Comparison of ENCODE assay signal across 20 cellular contexts in the genomic region with DNA sequence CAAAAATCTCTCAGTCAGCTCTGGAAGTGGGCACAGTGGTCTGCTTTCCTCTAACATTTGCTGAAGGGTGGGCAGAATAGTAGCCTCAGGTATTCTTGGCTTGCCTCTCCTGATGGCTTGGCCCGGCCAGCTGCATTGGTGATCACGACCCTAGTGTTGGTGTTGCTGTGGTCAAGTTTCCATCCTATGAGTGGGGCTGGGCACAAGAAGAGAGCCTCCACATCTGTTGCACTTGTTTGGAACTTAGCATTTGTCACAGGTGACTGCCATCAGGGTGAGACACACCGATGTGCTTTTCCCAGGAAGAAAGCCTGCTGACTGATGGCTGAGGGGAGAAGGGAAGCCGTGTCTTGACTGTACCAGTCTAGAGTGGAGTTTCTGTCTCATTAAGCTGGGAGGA. TPM values are rescaled to one million over a fixed set of nuclear protein-coding genes. Genes with fewer than 3 reads are reported as not detected.
A peak's percentile ranks its signal among the peaks of the same experiment; 100 is the strongest.
DNase-seq lines count a peak whose midpoint lies in the region; ATAC-seq and TF ChIP-seq lines count a peak whose summit lies in the region.
"Had no signal": no experiment of that assay in that cellular context is flagged by ENCODE, and none has a peak within 500 bp of the region (broad histone marks: within the 10 kb centered on the region; RNA-seq: fewer than 3 reads in every experiment).

No MANE protein-coding gene starts in this region.

- peaks cover 29 to 42% (median 34%) of the 10 kb centered on the region in 4 donors for H3K4me1 Mint-ChIP-seq in CD4-positive, alpha-beta memory T cell
- peaks cover 21 to 28% (median 26%) of the 10 kb centered on the region in 3 donors for H3K4me1 Mint-ChIP-seq in IgD-negative memory B cell
- H3K4me1 Mint-ChIP-seq in activated T-helper 2 cell treated with anti-CD3 and anti-CD28 coated beads, Interferon-gamma antibody, Interleukin-2, Interleukin-4, amounts not matched to agents 10 μg/mL and 5 μg/mL and 100 μg/mL, durations not matched to agents 14 hours and 24 hours and 36 hours (ENCODE audit: low read depth) = peaks cover 38% of the 10 kb centered on the region
- peaks cover 34% of the 10 kb centered on the region in 2 donors for H3K4me1 Mint-ChIP-seq in natural killer cell
- H3K4me1 Mint-ChIP-seq in stimulated activated naive CD8-positive, alpha-beta T cell treated with anti-CD3 and anti-CD28 coated beads, Interleukin-15, amount 100 ng/mL, for 72 hours = peaks cover 34% of the 10 kb centered on the region

- no peaks in the 10 kb centered on the region for H3K9me3 ChIP-seq in CD4-positive, alpha-beta memory T cell (ENCODE audit: control insufficient read depth in 1 of 2, low read length in 2 of 2)
- H3K9me3 ChIP-seq in spleen = no peaks in the 10 kb centered on the region
- H3K9me3 ChIP-seq: gastroesophageal sphincter had no signal

- peaks cover 32 to 72% of the 10 kb centered on the region in 2 donors for H3K36me3 Mint-ChIP-seq in CD4-positive, alpha-beta memory T cell
- H3K36me3 Mint-ChIP-seq in IgD-negative memory B cell (peaks cover 21% of the 10 kb centered on the region), natural killer cell (peaks cover 25% of the 10 kb centered on the region)
- peaks cover 70% of the 10 kb centered on the region for H3K36me3 Mint-ChIP-seq in activated T-helper 2 cell treated with anti-CD3 and anti-CD28 coated beads, Interferon-gamma antibody, Interleukin-2, Interleukin-4, amounts not matched to agents 10 μg/mL and 5 μg/mL and 100 μg/mL, durations not matched to agents 14 hours and 24 hours and 36 hours (ENCODE audit: low read depth)

- CTCF ChIA-PET in CD4-positive, alpha-beta memory T cell (lab: Charles Lee; ENCODE audit: partially characterized antibody) = interaction anchor here (0.9 to 1.6 kb wide), 2 partner anchors 13 to 414 kb away, joined by 4 to 5 read pairs; no protein-coding TSS in a partner anchor
- CTCF ChIA-PET in HEK293T (lab: Yijun Ruan, JAX) = interaction anchor here (0.7 kb wide), 1 partner anchor 9 kb away, joined by 3 read pairs; no protein-coding TSS in a partner anchor

- peaks cover 56% of the 10 kb centered on the region for H3K36me3 ChIP-seq in CD4-positive, alpha-beta memory T cell (ENCODE audit: insufficient read depth, low read length)
- peaks cover 0 to 94% (median 67%) of the 10 kb centered on the region in 6 donors for H3K36me3 ChIP-seq in spleen

- peak overlapping the region; percentile 67 to 90 (median 79) for H3K27ac Mint-ChIP-seq in CD4-positive, alpha-beta memory T cell
- H3K27ac Mint-ChIP-seq in IgD-negative memory B cell = peak overlapping the region in 2 of 3 donors; percentile 54 to 69
- H3K27ac Mint-ChIP-seq in activated T-helper 2 cell treated with anti-CD3 and anti-CD28 coated beads, Interferon-gamma antibody, Interleukin-2, Interleukin-4, amounts not matched to agents 10 μg/mL and 5 μg/mL and 100 μg/mL, durations not matched to agents 14 hours and 24 hours and 36 hours = peak overlapping the region; percentile 82
- peak overlapping the region; percentile 89 to 91 for H3K27ac Mint-ChIP-seq in natural killer cell
- H3K27ac Mint-ChIP-seq in stimulated activated naive CD8-positive, alpha-beta T cell treated with anti-CD3 and anti-CD28 coated beads, Interleukin-15, amount 100 ng/mL, for 72 hours = no peak overlapping the region

- H3K27me3 Mint-ChIP-seq in CD4-positive, alpha-beta memory T cell = no peaks in the 10 kb centered on the region
- H3K27me3 Mint-ChIP-seq in IgD-negative memory B cell = no peaks in the 10 kb centered on the region
- H3K27me3 Mint-ChIP-seq in activated T-helper 2 cell treated with anti-CD3 and anti-CD28 coated beads, Interferon-gamma antibody, Interleukin-2, Interleukin-4, amounts not matched to agents 10 μg/mL and 5 μg/mL and 100 μg/mL, durations not matched to agents 14 hours and 24 hours and 36 hours (ENCODE audit: low read depth) = no peaks in the 10 kb centered on the region
- H3K27me3 Mint-ChIP-seq in natural killer cell (ENCODE audit: low read depth in 2 of 2) = no peaks in the 10 kb centered on the region
- no peaks in the 10 kb centered on the region for H3K27me3 Mint-ChIP-seq in stimulated activated naive CD8-positive, alpha-beta T cell treated with anti-CD3 and anti-CD28 coated beads, Interleukin-15, amount 100 ng/mL, for 72 hours

- H3K27me3 ChIP-seq in CD4-positive, alpha-beta memory T cell (ENCODE audit: insufficient read depth, low read length) = no peaks in the 10 kb centered on the region
- H3K27me3 ChIP-seq in spleen (replicated peaks in 1 of 7) = no peaks in the 10 kb centered on the region
- H3K27me3 ChIP-seq: gastroesophageal sphincter had no signal

- H3K4me3 ChIP-seq in CD4-positive, alpha-beta memory T cell (ENCODE audit: low read length in 2 of 2) = no peak overlapping the region
- no peak overlapping the region for H3K4me3 ChIP-seq in spleen
- H3K4me3 ChIP-seq: gastroesophageal sphincter, GM12878 had no signal

- TF ChIP-seq POLR2A in spleen (IDR thresholded peaks at IDR 0.05) = no peak

- POLR2A ChIA-PET in CD4-positive, alpha-beta memory T cell (lab: Charles Lee; ENCODE audit: partially characterized antibody) = interaction anchor here (0.9 kb wide), 1 partner anchor 13 kb away, joined by 3 read pairs; no protein-coding TSS in a partner anchor
- POLR2A ChIA-PET in HEK293T (lab: Yijun Ruan, JAX) = no interaction called here

- H3K4me3 Mint-ChIP-seq in CD4-positive, alpha-beta memory T cell = peak overlapping the region in 4 of 8 donors; percentile 6 to 71 (median 54)
- H3K4me3 Mint-ChIP-seq in IgD-negative memory B cell (peak overlapping the region in 1 of 4 donors; percentile 49), natural killer cell (no peak overlapping the region)
- peak overlapping the region; percentile 23 for H3K4me3 Mint-ChIP-seq in activated T-helper 2 cell treated with anti-CD3 and anti-CD28 coated beads, Interferon-gamma antibody, Interleukin-2, Interleukin-4, amounts not matched to agents 10 μg/mL and 5 μg/mL and 100 μg/mL, durations not matched to agents 14 hours and 24 hours and 36 hours (ENCODE audit: low read depth)
- H3K4me3 Mint-ChIP-seq in stimulated activated naive CD8-positive, alpha-beta T cell treated with anti-CD3 and anti-CD28 coated beads, Interleukin-15, amount 100 ng/mL, for 72 hours = no peak overlapping the region

- no peak for DNase-seq in CD4-positive, alpha-beta memory T cell
- no peak for DNase-seq in activated T-helper 2 cell treated with anti-CD3 and anti-CD28 coated beads, Interferon-gamma antibody, Interleukin-2, Interleukin-4, amounts not matched to agents 10 μg/mL and 5 μg/mL and 100 μg/mL, durations not matched to agents 14 hours and 24 hours and 36 hours (ENCODE audit: low spot score)
- DNase-seq in natural killer cell (no peak), kidney glomerular epithelial cell (lab: John Stamatoyannopoulos, UW) (no peak), spleen (no peak), HEK293T (ENCODE audit: extremely low spot score) (no peak)
- no peak for DNase-seq in stimulated activated naive CD8-positive, alpha-beta T cell treated with anti-CD3 and anti-CD28 coated beads, Interleukin-15, amount 100 ng/mL, for 72 hours
- DNase-seq: activated CD4-positive, alpha-beta T cell treated with anti-CD3 and anti-CD28 coated beads for 4 hours; central memory CD4-positive, alpha-beta T cell; GF-D8; Kasumi-1; left cardiac atrium; midbrain; NCI-H526; SHP77 treated with DMSO at 0.1 percent for 48 hours; stimulated activated CD4-positive, alpha-beta T cell treated with anti-CD3 and anti-CD28 coated beads, Interleukin-2, amount 100 ng/mL, for 48 hours had no signal

- 87 to 94% (median 89%) methylated on average over 4 of the region's 4 CpGs for WGBS in spleen, 5 donors

- H3K9me3 Mint-ChIP-seq in CD4-positive, alpha-beta memory T cell = no peaks in the 10 kb centered on the region
- H3K9me3 Mint-ChIP-seq in IgD-negative memory B cell (no peaks in the 10 kb centered on the region), natural killer cell (no peaks in the 10 kb centered on the region)
- no peaks in the 10 kb centered on the region for H3K9me3 Mint-ChIP-seq in activated T-helper 2 cell treated with anti-CD3 and anti-CD28 coated beads, Interferon-gamma antibody, Interleukin-2, Interleukin-4, amounts not matched to agents 10 μg/mL and 5 μg/mL and 100 μg/mL, durations not matched to agents 14 hours and 24 hours and 36 hours
- H3K9me3 Mint-ChIP-seq in stimulated activated naive CD8-positive, alpha-beta T cell treated with anti-CD3 and anti-CD28 coated beads, Interleukin-15, amount 100 ng/mL, for 72 hours = no peaks in the 10 kb centered on the region

- H3K27ac ChIP-seq in CD4-positive, alpha-beta memory T cell (ENCODE audit: low read depth, low read length) = peak overlapping the region; percentile 5
- peak overlapping the region in 3 of 8 donors; percentile 21 to 84 (median 76) for H3K27ac ChIP-seq in spleen
- H3K27ac ChIP-seq: gastroesophageal sphincter had no signal

- peaks cover 34% of the 10 kb centered on the region for H3K4me1 ChIP-seq in CD4-positive, alpha-beta memory T cell (ENCODE audit: insufficient read depth, low read length)
- peaks cover 18 to 46% (median 33%) of the 10 kb centered on the region in 6 donors for H3K4me1 ChIP-seq in spleen

- no peak for TF ChIP-seq CTCF in natural killer cell (IDR thresholded peaks at IDR 0.05)
- TF ChIP-seq CTCF in spleen (IDR thresholded peaks at IDR 0.05 in 8 of 11, conservative IDR thresholded peaks at IDR 0.05 in 3 of 11) = no peak

- intact Hi-C loops in CD4-positive, alpha-beta memory T cell (cut with micrococcal nuclease) = loop anchor here (5.0 kb wide), 1 partner anchor 230 kb away; no protein-coding TSS in a partner anchor
- intact Hi-C loops in activated T-helper 2 cell treated with anti-CD3 and anti-CD28 coated beads, Interferon-gamma antibody, Interleukin-2, Interleukin-4, amounts not matched to agents 10 μg/mL and 5 μg/mL and 100 μg/mL, durations not matched to agents 14 hours and 24 hours and 36 hours (cut with micrococcal nuclease) = loop anchor here (5.0 kb wide), 2 partner anchors 230 to 415 kb away; a partner anchor contains a TSS
- intact Hi-C loops in natural killer cell (cut with micrococcal nuclease) = no loop called here
- intact Hi-C loops in spleen (cut with DNase I; ENCODE audit: low total_unique reads) = no loop called here

- no peak for ATAC-seq in natural killer cell
- ATAC-seq in stimulated activated naive CD8-positive, alpha-beta T cell treated with anti-CD3 and anti-CD28 coated beads, Interleukin-15, amount 100 ng/mL, for 72 hours = no peak
- ATAC-seq: esophagus mucosa, gastroesophageal sphincter, GM12878, left cardiac atrium had no signal

TF ChIP-seq in HEK293T, 16 proteins besides CTCF, POLR2A, EP300 and RAD21 (continues in another document):
- TF ChIP-seq CTBP1 (IDR thresholded peaks at IDR 0.05; ENCODE audit: borderline replicate concordance) (no peak), FOXM1 (IDR thresholded peaks at IDR 0.05; ENCODE audit: borderline replicate concordance) (no peak)

RNA-seq across cellular contexts. Expression of a gene that starts 33.1 kb away (rescaled TPM):
- total RNA-seq in CD4-positive, alpha-beta memory T cell = 1 to 10 TPM; 1.4 to 1.5 TPM
- under 1 TPM in 1 of 2 donors, not detected in 1; 0.14 TPM for polyA plus RNA-seq in CD4-positive, alpha-beta memory T cell
- not detected for polyA plus RNA-seq in IgD-negative memory B cell
- 1.9 and 3.2 TPM in 2 replicates for total RNA-seq in activated T-helper 2 cell treated with anti-CD3 and anti-CD28 coated beads, Interferon-gamma antibody, Interleukin-2, Interleukin-4, amounts not matched to agents 10 μg/mL and 5 μg/mL and 100 μg/mL, durations not matched to agents 14 hours and 24 hours and 36 hours
- 1 to 10 TPM in 1 of 3 donors, under 1 TPM in 2; 0.47 to 1.0 (median 0.98) TPM for total RNA-seq in natural killer cell
- 1 to 10 TPM in 5 of 7 donors, under 1 TPM in 2; 0.68 to 2.9 (median 1.2) TPM for total RNA-seq in spleen
- polyA plus RNA-seq in spleen = 1 to 10 TPM in 2 of 3 donors, under 1 TPM in 1; 0.94 to 5.1 (median 1.7) TPM

Comparison
In these comparisons a context has a peak if more than half of its experiments do, and no peak if none do; other contexts are left out.
1. H3K27ac Mint-ChIP-seq: peak in CD4-positive, alpha-beta memory T cell (7 of 7), IgD-negative memory B cell (2 of 3), activated T-helper 2 cell treated with anti-CD3 and anti-CD28 coated beads, Interferon-gamma antibody, Interleukin-2, Interleukin-4, amounts not matched to agents 10 μg/mL and 5 μg/mL and 100 μg/mL, durations not matched to agents 14 hours and 24 hours and 36 hours (single experiment) and natural killer cell (2 of 2); none in stimulated activated naive CD8-positive, alpha-beta T cell treated with anti-CD3 and anti-CD28 coated beads, Interleukin-15, amount 100 ng/mL, for 72 hours (0 of 2).
2. intact Hi-C loops: an anchor here in CD4-positive, alpha-beta memory T cell (5.0 kb wide) and activated T-helper 2 cell treated with anti-CD3 and anti-CD28 coated beads, Interferon-gamma antibody, Interleukin-2, Interleukin-4, amounts not matched to agents 10 μg/mL and 5 μg/mL and 100 μg/mL, durations not matched to agents 14 hours and 24 hours and 36 hours (5.0 kb wide); none called in natural killer cell and spleen.